8 cellular contexts compared by ENCODE assay signal in genomic region chr4:1290165-1290977, GRCh38. TPM values are rescaled to one million over a fixed set of nuclear protein-coding genes. Genes with fewer than 3 reads are reported as not detected.
DNase-seq lines count a peak whose midpoint lies in the region; ATAC-seq and TF ChIP-seq lines count a peak whose summit lies in the region.

No MANE protein-coding gene starts in this region.

- H3K27me3 ChIP-seq in A673 (replicated peaks; ENCODE audit: insufficient read depth, low read depth, low read length, poor library complexity) (no peaks in the 10 kb centered on the region), MG63 (no peaks in the 10 kb centered on the region)

- H3K4me1 ChIP-seq in A673 (ENCODE audit: insufficient read depth, low read length, poor library complexity, severe bottlenecking) (peaks cover 9% of the 10 kb centered on the region), mesodermal cell (ENCODE audit: control insufficient read depth, insufficient read depth, low read length, poor library complexity, severe bottlenecking) (peaks cover 21% of the 10 kb centered on the region)

- H3K4me3 ChIP-seq in A673 (ENCODE audit: low read depth, low read length, poor library complexity, severe bottlenecking), result peak overlapping the region; percentile 97
- H3K4me3 ChIP-seq in MG63, result peak overlapping the region; percentile 66
- H3K4me3 ChIP-seq in mesodermal cell (ENCODE audit: extremely low read depth, insufficient read depth, low read length, poor library complexity, severe bottlenecking), result peak overlapping the region; percentile 90

- H3K27ac ChIP-seq in A673 (ENCODE audit: low read depth, low read length, poor library complexity, severe bottlenecking) (peak overlapping the region; percentile 81), mesodermal cell (ENCODE audit: low read depth, low read length, severe bottlenecking) (peak overlapping the region; percentile 36)

- no peak for DNase-seq in A673 (ENCODE audit: low spot score)
- no peak for DNase-seq in MG63
- no peak for DNase-seq in chondrocyte (ENCODE audit: low spot score)
- no peak for DNase-seq in GDM1 (lab: John Stamatoyannopoulos, UW)

- no peaks in the 10 kb centered on the region for H3K36me3 Mint-ChIP-seq in chondrocyte (ENCODE audit: low read depth)

- POLR2A ChIA-PET in A673 (lab: Charles Lee; ENCODE audit: low non-redundant PET), result no interaction called here

- H3K9me3 Mint-ChIP-seq in chondrocyte (ENCODE audit: low read depth), result no peaks in the 10 kb centered on the region

- peak overlapping the region; percentile 85 for H3K27ac Mint-ChIP-seq in chondrocyte (ENCODE audit: unreplicated experiment)

- BruUV-seq in A673 (replicated peaks; lab: Mats Ljungman, UMichigan), result no TSS peak

- CTCF ChIA-PET in A673 (lab: Charles Lee), result no interaction called here

- H3K36me3 ChIP-seq in A673 (ENCODE audit: insufficient read depth, low read length, poor library complexity, severe bottlenecking) (no peaks in the 10 kb centered on the region), MG63 (no peaks in the 10 kb centered on the region), mesodermal cell (ENCODE audit: control insufficient read depth, insufficient read depth, low read length) (peaks cover 8% of the 10 kb centered on the region)

- TF ChIP-seq CTCF in A673 (conservative IDR thresholded peaks at IDR 0.05; ENCODE audit: low read depth, low read length) (no peak), chondrocyte (IDR thresholded peaks at IDR 0.05) (no peak)

- no peaks in the 10 kb centered on the region for H3K9me3 ChIP-seq in A673 (ENCODE audit: low read depth, low read length, poor library complexity, severe bottlenecking)
- H3K9me3 ChIP-seq in MG63, result no peaks in the 10 kb centered on the region
- H3K9me3 ChIP-seq in mesodermal cell (ENCODE audit: control insufficient read depth, low read length), result peaks cover 18% of the 10 kb centered on the region

- H3K4me1 Mint-ChIP-seq in chondrocyte (ENCODE audit: low read depth), result peaks cover 50% of the 10 kb centered on the region

- intact Hi-C loops in A673 (cut with micrococcal nuclease; ENCODE audit: unreplicated experiment), result no loop called here

- H3K27me3 Mint-ChIP-seq in chondrocyte (ENCODE audit: low read depth), result no peaks in the 10 kb centered on the region

- peak overlapping the region; percentile 94 for H3K4me3 Mint-ChIP-seq in chondrocyte (ENCODE audit: unreplicated experiment)

- 1 to 2% methylated on average over 31 to 41 of the region's 47 CpGs for WGBS in mesodermal cell (ENCODE audit: insufficient coverage in 2 of 2), 2 experiments

- ATAC-seq in GM18511 (IDR thresholded peaks at IDR 0.05; ENCODE audit: unreplicated experiment), result peak; percentile 8
- ATAC-seq in GM18519 (IDR thresholded peaks at IDR 0.05; ENCODE audit: low FRiP score, unreplicated experiment), result no peak
- no peak for ATAC-seq in HG02884 (IDR thresholded peaks at IDR 0.05; ENCODE audit: unreplicated experiment)

RNA-seq across cellular contexts. Expression of gene MAEA, which starts 0.7 kb away (rescaled TPM):
- total RNA-seq in A673 (2021) (85.9 and 87.0 TPM in 2 replicates), chondrocyte (54.4 to 62.6 TPM (median 56.3 TPM) in 3 replicates)
- total RNA-seq in MG63 (2014; rRNA removed; shearing (Covaris generic); ENCODE audit: low replicate concordance), result 29.3 and 30.2 TPM in 2 replicates
- polyA plus RNA-seq in mesodermal cell (2013, experiment 1 of 2), result 60.2 TPM
- 56.9 TPM for polyA plus RNA-seq in mesodermal cell (2013, experiment 2 of 2)

RNA-seq across cellular contexts. Expression of gene CTBP1, which starts 41.4 kb away (rescaled TPM):
- total RNA-seq in A673 (2021), result 187 and 196 TPM in 2 replicates
- 114 and 178 TPM in 2 replicates for total RNA-seq in MG63 (2014; rRNA removed; shearing (Covaris generic); ENCODE audit: low replicate concordance)
- total RNA-seq in chondrocyte, result 147 to 175 TPM (median 151 TPM) in 3 replicates
- 121 TPM for polyA plus RNA-seq in mesodermal cell (2013, experiment 1 of 2)
- 106 TPM for polyA plus RNA-seq in mesodermal cell (2013, experiment 2 of 2)

RNA-seq across cellular contexts. Expression of gene UVSSA, which starts 56.6 kb away (rescaled TPM):
- total RNA-seq in A673 (2021), result 20.3 and 27.8 TPM in 2 replicates
- total RNA-seq in MG63 (2014; rRNA removed; shearing (Covaris generic); ENCODE audit: low replicate concordance), result 1.2 and 5.3 TPM in 2 replicates
- 20.7 to 35.1 TPM (median 20.9 TPM) in 3 replicates for total RNA-seq in chondrocyte
- polyA plus RNA-seq in mesodermal cell (2013, experiment 1 of 2), result 11.6 TPM
- polyA plus RNA-seq in mesodermal cell (2013, experiment 2 of 2), result 10.5 TPM
